ENCODE assay signal across 9 cellular contexts in genomic region chr15:63598467-63599400, GRCh38. TPM values are rescaled to one million over a fixed set of nuclear protein-coding genes. Genes with fewer than 3 reads are reported as not detected.
A peak's percentile ranks its signal among the peaks of the same experiment; 100 is the strongest.
DNase-seq lines count a peak whose midpoint lies in the region; ATAC-seq and TF ChIP-seq lines count a peak whose summit lies in the region.
"Had no signal": no experiment of that assay in that cellular context is flagged by ENCODE, and none has a peak within 500 bp of the region (broad histone marks: within the 10 kb centered on the region; RNA-seq: fewer than 3 reads in every experiment).

No MANE protein-coding gene starts in this region.

- no peak for TF ChIP-seq CTCF in Caco-2 (IDR thresholded peaks at IDR 0.05; ENCODE audit: insufficient read depth in 1 of 2, low read depth in 1 of 2, low read length in 1 of 2, severe bottlenecking in 1 of 2, unreplicated experiment in 1 of 2)
- no peak for TF ChIP-seq CTCF in Peyer's patch (IDR thresholded peaks at IDR 0.05)
- no peak for TF ChIP-seq CTCF in esophagus squamous epithelium (IDR thresholded peaks at IDR 0.05)
- no peak for TF ChIP-seq CTCF in prostate gland (IDR thresholded peaks at IDR 0.05)
- TF ChIP-seq CTCF in endodermal cell (conservative IDR thresholded peaks at IDR 0.05), result no peak

- BruUV-seq in Caco-2 (replicated peaks; lab: Mats Ljungman, UMichigan), result TSS peak; percentile 21

- no peak overlapping the region for H3K27ac Mint-ChIP-seq in Caco-2 (ENCODE audit: unreplicated experiment)
- H3K27ac Mint-ChIP-seq in endodermal cell, result no peak overlapping the region

- H3K27me3 Mint-ChIP-seq in Caco-2 (ENCODE audit: insufficient read depth, unreplicated experiment), result no peaks in the 10 kb centered on the region
- peaks cover 16% of the 10 kb centered on the region for H3K27me3 Mint-ChIP-seq in endodermal cell (ENCODE audit: insufficient read depth)

- POLR2A ChIA-PET in Caco-2 (lab: Charles Lee), result no interaction called here

- intact Hi-C loops in Caco-2 (cut with micrococcal nuclease; ENCODE audit: unreplicated experiment), result no loop called here
- intact Hi-C loops in esophagus squamous epithelium (cut with DNase I), result loop anchor here (5.0 to 10.0 kb wide), 2 partner anchors 94 to 126 kb away; partner anchors contain the start of gene USP3
- intact Hi-C loops in prostate gland (cut with DNase I), result loop anchor here (2.0 to 5.0 kb wide), 3 partner anchors 111 to 311 kb away; no protein-coding TSS in a partner anchor

- no peaks in the 10 kb centered on the region for H3K9me3 ChIP-seq in Caco-2
- H3K9me3 ChIP-seq in Peyer's patch, result no peaks in the 10 kb centered on the region
- no peaks in the 10 kb centered on the region for H3K9me3 ChIP-seq in esophagus squamous epithelium
- H3K9me3 ChIP-seq in prostate gland, result no peaks in the 10 kb centered on the region
- H3K9me3 ChIP-seq in endodermal cell (ENCODE audit: control insufficient read depth, low read length), result no peaks in the 10 kb centered on the region
- no peaks in the 10 kb centered on the region for H3K9me3 ChIP-seq in SJCRH30 (replicated peaks)

- no peaks in the 10 kb centered on the region for H3K9me3 Mint-ChIP-seq in Caco-2 (ENCODE audit: unreplicated experiment)
- no peaks in the 10 kb centered on the region for H3K9me3 Mint-ChIP-seq in endodermal cell

- WGBS in esophagus squamous epithelium, 2 donors, result 60 to 69% methylated on average over 10 to 11 of the region's 12 CpGs
- 42% methylated on average over 12 of the region's 12 CpGs for whole genome bisulfite sequencing in prostate gland
- WGBS in endodermal cell (ENCODE audit: insufficient coverage in 1 of 2, insufficient read length in 1 of 2), 2 experiments, result 87 to 90% methylated on average over 10 to 12 of the region's 12 CpGs

- TF ChIP-seq POLR2A in Peyer's patch (IDR thresholded peaks at IDR 0.05) (no peak), esophagus squamous epithelium (IDR thresholded peaks at IDR 0.05) (no peak), prostate gland (IDR thresholded peaks at IDR 0.05) (no peak)

- peak overlapping the region; percentile 90 for H3K4me3 Mint-ChIP-seq in Caco-2 (ENCODE audit: unreplicated experiment)
- no peak overlapping the region for H3K4me3 Mint-ChIP-seq in endodermal cell

- peaks cover 50% of the 10 kb centered on the region for H3K36me3 Mint-ChIP-seq in Caco-2 (ENCODE audit: insufficient read depth, unreplicated experiment)
- H3K36me3 Mint-ChIP-seq in endodermal cell (ENCODE audit: low read depth), result peaks cover 4% of the 10 kb centered on the region

- no peaks in the 10 kb centered on the region for H3K27me3 ChIP-seq in Caco-2 (replicated peaks; ENCODE audit: control insufficient read depth, insufficient read depth, low read length)
- H3K27me3 ChIP-seq in Peyer's patch, result no peaks in the 10 kb centered on the region
- no peaks in the 10 kb centered on the region for H3K27me3 ChIP-seq in esophagus squamous epithelium
- no peaks in the 10 kb centered on the region for H3K27me3 ChIP-seq in prostate gland (replicated peaks; ENCODE audit: insufficient read depth)
- H3K27me3 ChIP-seq in endodermal cell (ENCODE audit: control insufficient read depth, insufficient read depth, low read length, poor library complexity, severe bottlenecking), result peaks cover 11% of the 10 kb centered on the region
- H3K27me3 ChIP-seq in SJCRH30, result no peaks in the 10 kb centered on the region

- H3K4me3 ChIP-seq in Caco-2 (ENCODE audit: low read depth, low read length) (no peak overlapping the region), Peyer's patch (peak overlapping the region in 2 of 4 donors; percentile 64 to 79), esophagus squamous epithelium (peak overlapping the region in 3 of 4 donors; percentile 73 to 91 (median 90)), prostate gland (peak overlapping the region in 1 of 2 donors; percentile 25), endodermal cell (ENCODE audit: low read length) (no peak overlapping the region), SJCRH30 (no peak overlapping the region)

- ATAC-seq in HG02759 (IDR thresholded peaks at IDR 0.05; ENCODE audit: unreplicated experiment), result no peak

- H3K9ac ChIP-seq in endodermal cell (ENCODE audit: extremely low read depth, low read length, poor library complexity, severe bottlenecking), result no peak overlapping the region

- H3K4me1 Mint-ChIP-seq in Caco-2 (ENCODE audit: low read depth, unreplicated experiment) (no peaks in the 10 kb centered on the region), endodermal cell (peaks cover 54% of the 10 kb centered on the region)

- H3K27ac ChIP-seq in Peyer's patch (peak overlapping the region; percentile 81 to 96 (median 88)), esophagus squamous epithelium (peak overlapping the region; percentile 82 to 94 (median 90)), prostate gland (peak overlapping the region; percentile 88 to 89), endodermal cell (ENCODE audit: low read depth, low read length) (no peak overlapping the region), SJCRH30 (no peak overlapping the region)

- H3K36me3 ChIP-seq in Caco-2 (ENCODE audit: control insufficient read depth, insufficient read depth, low read length) (no peaks in the 10 kb centered on the region), Peyer's patch (peaks cover 0 to 4% (median 0%) of the 10 kb centered on the region in 3 donors), esophagus squamous epithelium (peaks cover 0 to 16% (median 0%) of the 10 kb centered on the region in 3 donors), prostate gland (no peaks in the 10 kb centered on the region), endodermal cell (ENCODE audit: control insufficient read depth, insufficient read depth, low read length) (peaks cover 7% of the 10 kb centered on the region), SJCRH30 (0 out of 2 replicates have a peak, but pooled peaks cover 3% of the 10 kb centered on the region)

- DNase-seq in Caco-2, result no peak
- DNase-seq in Peyer's patch, result no peak
- DNase-seq in esophagus squamous epithelium (lab: John Stamatoyannopoulos, UW), result no peak
- peak; percentile 58 for DNase-seq in prostate gland (ENCODE audit: low spot score)
- no peak for DNase-seq in endodermal cell
- DNase-seq in stimulated activated CD4-positive, alpha-beta T cell treated with anti-CD3 and anti-CD28 coated beads, Interleukin-12 subunit alpha, Interleukin-12 subunit beta, amount 100 ng/mL, for 4 hours, result no peak
- no peak for DNase-seq in SJCRH30
- DNase-seq: NCI-H187 had no signal

- CTCF ChIA-PET in Caco-2 (lab: Charles Lee), result interaction anchor here (0.8 to 2.3 kb wide), 4 partner anchors 11 to 133 kb away, joined by 4 to 7 read pairs (median 6); no protein-coding TSS in a partner anchor

- H3K4me1 ChIP-seq in Caco-2 (no peaks in the 10 kb centered on the region; the same call in 1 of the 2 replicates), Peyer's patch (peaks cover 0 to 40% (median 8%) of the 10 kb centered on the region in 4 donors), esophagus squamous epithelium (peaks cover 9 to 83% (median 31%) of the 10 kb centered on the region in 3 donors), prostate gland (replicated peaks) (peaks cover 20% of the 10 kb centered on the region), endodermal cell (ENCODE audit: control insufficient read depth, insufficient read depth, low read length) (peaks cover 11% of the 10 kb centered on the region), SJCRH30 (peaks cover 30% of the 10 kb centered on the region)

RNA-seq across cellular contexts. Expression of gene FBXL22, which starts 1.5 kb away (rescaled TPM):
- total RNA-seq in Caco-2 (2022) (0.97 TPM in 1 of 2 replicates, not detected in the other), Peyer's patch (1 to 10 TPM in 1 of 4 donors, not detected in 3; 1.1 TPM), esophagus squamous epithelium (1 to 10 TPM in 3 of 4 donors, under 1 TPM in 1; 0.19 to 6.5 (median 3.1) TPM), prostate gland (10 to 100 TPM; 12.5 to 39.6 TPM), endodermal cell (under 1 TPM; 0.29 to 0.90 TPM)
- polyA plus RNA-seq in endodermal cell (2013, experiment 1 of 2), result 0.46 TPM
- 0.58 TPM for polyA plus RNA-seq in endodermal cell (2013, experiment 2 of 2)
- 0.10 and 0.34 TPM in 2 replicates for total RNA-seq in SJCRH30 (2014; rRNA removed; shearing (Covaris generic))

Comparison
In these comparisons a context has a peak if more than half of its experiments do, and no peak if none do; other contexts are left out.
1. H3K4me3 ChIP-seq: peak in esophagus squamous epithelium (3 of 4); none in Caco-2 (single experiment), endodermal cell (single experiment) and SJCRH30 (single experiment).
2. H3K27ac ChIP-seq: peak in Peyer's patch (4 of 4), esophagus squamous epithelium (4 of 4) and prostate gland (2 of 2); none in endodermal cell (single experiment) and SJCRH30 (single experiment).